Comparison of ENCODE assay signal across 20 cellular contexts in the genomic region with DNA sequence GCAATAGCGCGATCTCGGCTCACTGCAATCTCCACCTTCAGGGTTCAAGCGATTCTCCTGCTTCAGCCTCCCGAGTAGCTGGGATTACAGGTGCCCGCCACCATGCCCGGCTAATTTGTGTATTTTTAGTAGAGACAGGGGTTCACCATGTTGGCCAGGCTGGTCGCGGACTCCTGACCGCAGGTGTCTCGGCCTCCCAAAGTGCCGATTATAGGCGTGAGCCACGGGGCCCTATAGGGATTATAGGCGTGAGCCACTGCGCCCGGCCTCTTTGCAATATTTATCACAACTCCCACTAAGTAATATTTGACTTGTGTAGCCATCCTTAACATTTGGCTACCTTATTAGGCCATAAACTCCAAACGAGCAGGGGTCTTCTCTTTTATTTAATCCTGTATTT. TPM values are rescaled to one million over a fixed set of nuclear protein-coding genes. Genes with fewer than 3 reads are reported as not detected.
DNase-seq lines count a peak whose midpoint lies in the region; ATAC-seq and TF ChIP-seq lines count a peak whose summit lies in the region.
"Had no signal": no experiment of that assay in that cellular context is flagged by ENCODE, and none has a peak within 500 bp of the region (broad histone marks: within the 10 kb centered on the region; RNA-seq: fewer than 3 reads in every experiment).

No MANE protein-coding gene starts in this region.

- H3K36me3 Mint-ChIP-seq in activated naive CD8-positive, alpha-beta T cell: peaks cover 2% of the 10 kb centered on the region
- peaks cover 6% of the 10 kb centered on the region for H3K36me3 Mint-ChIP-seq in activated naive CD8-positive, alpha-beta T cell treated with anti-CD3 and anti-CD28 coated beads, Interleukin-2, amount 50 U/mL, for 24 hours (ENCODE audit: low read depth)
- no peaks in the 10 kb centered on the region for H3K36me3 Mint-ChIP-seq in T-cell
- H3K36me3 Mint-ChIP-seq in natural killer cell: no peaks in the 10 kb centered on the region

- intact Hi-C loops in natural killer cell (cut with micrococcal nuclease): loop anchor here (2.0 kb wide), 1 partner anchor 459 kb away; the partner anchor contains the start of gene C11orf65
- intact Hi-C loops in left colon (cut with DNase I, micrococcal nuclease): no loop called here

- H3K27me3 Mint-ChIP-seq in activated naive CD8-positive, alpha-beta T cell: no peaks in the 10 kb centered on the region
- H3K27me3 Mint-ChIP-seq in activated naive CD8-positive, alpha-beta T cell treated with anti-CD3 and anti-CD28 coated beads, Interleukin-2, amount 50 U/mL, for 24 hours: no peaks in the 10 kb centered on the region
- no peaks in the 10 kb centered on the region for H3K27me3 Mint-ChIP-seq in T-cell
- peaks cover 0 to 3% of the 10 kb centered on the region in 2 donors for H3K27me3 Mint-ChIP-seq in natural killer cell (ENCODE audit: low read depth in 2 of 2)
- H3K27me3 Mint-ChIP-seq: stimulated activated naive B cell treated with anti-CD40 and anti-IgM and Interleukin-4, amounts not matched to agents 10 μg/mL and 1 μg/mL and 100 μg/mL, for 72 hours; T-helper 17 cell had no signal

- no peak for DNase-seq in activated naive CD8-positive, alpha-beta T cell treated with anti-CD3 and anti-CD28 coated beads, Interleukin-2, amount 50 U/mL, for 24 hours
- no peak for DNase-seq in T-cell
- no peak for DNase-seq in natural killer cell
- no peak for DNase-seq in DMS53 (lab: John Stamatoyannopoulos, UW)
- DNase-seq in left colon: no peak
- DNase-seq: CD8-positive, alpha-beta T cell; foreskin melanocyte; hypothalamus; islet precursor cell; NCI-H1092; NCI-H2029; NCI-H345; posterior cingulate gyrus; SIG-M5; stimulated activated naive B cell treated with anti-CD40 and anti-IgM and Interleukin-4, amounts not matched to agents 10 μg/mL and 1 μg/mL and 100 μg/mL, for 72 hours; T-helper 17 cell; testis had no signal

- H3K4me1 Mint-ChIP-seq in activated naive CD8-positive, alpha-beta T cell (ENCODE audit: low read depth): peaks cover 18% of the 10 kb centered on the region
- peaks cover 20% of the 10 kb centered on the region for H3K4me1 Mint-ChIP-seq in activated naive CD8-positive, alpha-beta T cell treated with anti-CD3 and anti-CD28 coated beads, Interleukin-2, amount 50 U/mL, for 24 hours
- H3K4me1 Mint-ChIP-seq in T-cell: peaks cover 5 to 23% (median 12%) of the 10 kb centered on the region in 3 donors
- peaks cover 21 to 25% of the 10 kb centered on the region in 2 donors for H3K4me1 Mint-ChIP-seq in natural killer cell

- POLR2A ChIA-PET in T-cell (lab: Charles Lee): no interaction called here

- CTCF ChIA-PET in T-cell (lab: Charles Lee): interaction anchor here (0.7 to 1.1 kb wide), 3 partner anchors 12 to 650 kb away, joined by 3 read pairs; no protein-coding TSS in a partner anchor

- ATAC-seq in activated naive CD8-positive, alpha-beta T cell treated with anti-CD3 and anti-CD28 coated beads, Interleukin-2, amount 50 U/mL, for 24 hours: no peak
- ATAC-seq in T-cell (replicated peaks in 1 of 4): no peak
- no peak for ATAC-seq in natural killer cell
- ATAC-seq in left colon: no peak
- no peak for ATAC-seq in GM19395 (IDR thresholded peaks at IDR 0.05; ENCODE audit: unreplicated experiment)

- H3K27ac Mint-ChIP-seq in activated naive CD8-positive, alpha-beta T cell: peak overlapping the region; percentile 1
- no peak overlapping the region for H3K27ac Mint-ChIP-seq in activated naive CD8-positive, alpha-beta T cell treated with anti-CD3 and anti-CD28 coated beads, Interleukin-2, amount 50 U/mL, for 24 hours
- H3K27ac Mint-ChIP-seq in T-cell: no peak overlapping the region
- peak overlapping the region; percentile 98 for H3K27ac Mint-ChIP-seq in natural killer cell

- no peaks in the 10 kb centered on the region for H3K9me3 Mint-ChIP-seq in activated naive CD8-positive, alpha-beta T cell (ENCODE audit: low read depth)
- H3K9me3 Mint-ChIP-seq in activated naive CD8-positive, alpha-beta T cell treated with anti-CD3 and anti-CD28 coated beads, Interleukin-2, amount 50 U/mL, for 24 hours: no peaks in the 10 kb centered on the region
- no peaks in the 10 kb centered on the region for H3K9me3 Mint-ChIP-seq in T-cell
- no peaks in the 10 kb centered on the region for H3K9me3 Mint-ChIP-seq in natural killer cell
- H3K9me3 Mint-ChIP-seq: CD8-positive, alpha-beta T cell; dendritic cell treated with granulocyte-macrophage colony-stimulating factor and Interleukin-4, amounts not matched to agents 40 ng/mL and 50 ng/mL, for 4 days; stimulated activated naive B cell treated with anti-CD40 and anti-IgM and Interleukin-4, amounts not matched to agents 10 μg/mL and 1 μg/mL and 100 μg/mL, for 72 hours had no signal

- TF ChIP-seq CTCF in natural killer cell (IDR thresholded peaks at IDR 0.05): no peak

- H3K4me3 Mint-ChIP-seq in activated naive CD8-positive, alpha-beta T cell: peak overlapping the region; percentile 99
- no peak overlapping the region for H3K4me3 Mint-ChIP-seq in activated naive CD8-positive, alpha-beta T cell treated with anti-CD3 and anti-CD28 coated beads, Interleukin-2, amount 50 U/mL, for 24 hours
- H3K4me3 Mint-ChIP-seq in T-cell (peak overlapping the region in 2 of 3 donors; percentile 13 to 98), natural killer cell (peak overlapping the region; percentile 99)
- H3K4me3 Mint-ChIP-seq: CD8-positive, alpha-beta T cell had no signal

RNA-seq across cellular contexts. Expression of gene CUL5, which starts 0.9 kb away (rescaled TPM):
- total RNA-seq in T-cell: 10 to 100 TPM; 36.2 to 50.6 (median 42.7) TPM
- 10 to 100 TPM; 59.1 to 68.3 (median 60.2) TPM for total RNA-seq in natural killer cell
- 10 to 100 TPM; 33.4 to 38.2 TPM for total RNA-seq in left colon

Comparison
In these comparisons a context has a peak if more than half of its experiments do, and no peak if none do; other contexts are left out.
1. H3K27ac Mint-ChIP-seq: peak in activated naive CD8-positive, alpha-beta T cell (single experiment) and natural killer cell (2 of 2); none in activated naive CD8-positive, alpha-beta T cell treated with anti-CD3 and anti-CD28 coated beads, Interleukin-2, amount 50 U/mL, for 24 hours (single experiment) and T-cell (0 of 2).